In genomic region chr18:5498452-5498851, GRCh38 we compare ENCODE assay signal across 35 cellular contexts. TPM values are rescaled to one million over a fixed set of nuclear protein-coding genes. Genes with fewer than 3 reads are reported as not detected.
"Had no signal": no experiment of that assay in that cellular context is flagged by ENCODE, and none has a peak within 500 bp of the region (broad histone marks: within the 10 kb centered on the region; RNA-seq: fewer than 3 reads in every experiment).

No MANE protein-coding gene starts in this region.

- H3K27me3 ChIP-seq: MG63 had no signal

- H3K4me3 ChIP-seq: MG63 had no signal

- H3K36me3 ChIP-seq: MG63 had no signal

- H3K9me3 ChIP-seq: MG63 had no signal

- DNase-seq: Karpas-422, Kasumi-1, MG63, MM.1S, MV-4-11, NCI-H1048, NCI-H1092, NCI-H1092 treated with DMSO at 0.1 percent for 48 hours, NCI-H1105, NCI-H1105 treated with DMSO at 0.1 percent for 48 hours, NCI-H1417, NCI-H1417 treated with DMSO at 0.1 percent for 48 hours, NCI-H1436, NCI-H1436 treated with DMSO at 0.1 percent for 48 hours, NCI-H146, NCI-H1694, NCI-H1694 treated with DMSO at 0.1 percent for 48 hours, NCI-H187, NCI-H187 treated with DMSO at 0.1 percent for 48 hours, NCI-H1930, NCI-H2029, NCI-H2029 treated with DMSO at 0.1 percent for 48 hours, NCI-H2081, NCI-H2081 treated with DMSO at 0.1 percent for 48 hours, NCI-H2107, NCI-H2171, NCI-H2171 treated with DMSO at 0.1 percent for 48 hours, NCI-H2227 treated with DMSO at 0.1 percent for 48 hours, NCI-H226, NCI-H345, NCI-H446, NCI-H446 treated with DMSO at 0.1 percent for 48 hours, NCI-H510A, NCI-H510A treated with DMSO at 0.1 percent for 48 hours had no signal

RNA-seq across cellular contexts. Expression of gene EPB41L3, which starts 45.3 kb away (rescaled TPM):
- total RNA-seq: MCF 10A had no signal
